ENCODE assay signal across 1 cellular context in the genomic region with DNA sequence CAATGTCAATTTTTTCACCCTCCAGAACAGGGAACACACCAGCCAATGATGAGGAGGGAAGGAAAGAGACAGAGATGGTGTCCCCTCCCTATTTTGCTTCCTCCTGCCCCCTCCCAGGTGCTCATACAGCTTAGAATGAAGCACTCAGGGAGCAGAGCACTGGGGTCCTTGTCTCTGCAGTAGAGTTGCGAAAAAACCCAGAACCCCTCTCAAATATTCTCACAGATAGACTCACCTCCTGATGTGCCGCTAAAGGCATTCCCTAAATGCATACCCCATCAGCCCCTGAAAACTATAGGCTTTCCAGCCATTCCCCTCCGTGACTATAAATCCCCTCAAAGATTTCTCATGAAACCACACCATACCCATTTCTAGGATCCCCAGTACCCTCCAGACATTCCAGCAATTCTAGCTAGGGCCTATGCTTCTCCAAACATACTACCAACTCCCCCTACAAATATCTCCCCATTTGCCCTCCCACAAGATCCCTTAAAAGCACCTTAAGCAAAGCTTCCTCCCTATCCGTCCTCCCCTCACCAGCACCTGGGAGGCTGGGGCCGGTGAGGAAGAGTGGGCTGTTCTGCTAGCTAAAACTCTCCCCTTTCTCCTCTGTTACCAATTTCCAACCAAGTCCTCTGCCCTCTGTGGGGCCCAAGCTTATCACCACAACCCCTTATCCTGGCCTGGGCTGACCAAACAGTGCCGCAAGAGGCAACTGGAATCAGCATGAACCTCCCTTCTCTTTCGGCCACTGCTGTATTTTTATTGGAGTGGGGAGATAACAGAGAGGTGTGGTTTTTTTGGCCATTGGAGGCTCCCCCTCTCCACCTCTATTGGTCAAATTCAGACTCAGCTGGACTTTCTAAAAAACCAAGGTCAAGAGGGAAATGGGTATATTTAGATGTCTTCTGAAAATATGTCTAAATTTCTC.
A peak's percentile ranks its signal among the peaks of the same experiment; 100 is the strongest.
TF ChIP-seq lines count a peak whose summit lies in the region.

No MANE protein-coding gene starts in this region.

TF ChIP-seq in K562, 482 proteins besides CTCF, POLR2A, EP300 and RAD21 (continued from another document and continues in another):
- TF ChIP-seq, protein P1, sequence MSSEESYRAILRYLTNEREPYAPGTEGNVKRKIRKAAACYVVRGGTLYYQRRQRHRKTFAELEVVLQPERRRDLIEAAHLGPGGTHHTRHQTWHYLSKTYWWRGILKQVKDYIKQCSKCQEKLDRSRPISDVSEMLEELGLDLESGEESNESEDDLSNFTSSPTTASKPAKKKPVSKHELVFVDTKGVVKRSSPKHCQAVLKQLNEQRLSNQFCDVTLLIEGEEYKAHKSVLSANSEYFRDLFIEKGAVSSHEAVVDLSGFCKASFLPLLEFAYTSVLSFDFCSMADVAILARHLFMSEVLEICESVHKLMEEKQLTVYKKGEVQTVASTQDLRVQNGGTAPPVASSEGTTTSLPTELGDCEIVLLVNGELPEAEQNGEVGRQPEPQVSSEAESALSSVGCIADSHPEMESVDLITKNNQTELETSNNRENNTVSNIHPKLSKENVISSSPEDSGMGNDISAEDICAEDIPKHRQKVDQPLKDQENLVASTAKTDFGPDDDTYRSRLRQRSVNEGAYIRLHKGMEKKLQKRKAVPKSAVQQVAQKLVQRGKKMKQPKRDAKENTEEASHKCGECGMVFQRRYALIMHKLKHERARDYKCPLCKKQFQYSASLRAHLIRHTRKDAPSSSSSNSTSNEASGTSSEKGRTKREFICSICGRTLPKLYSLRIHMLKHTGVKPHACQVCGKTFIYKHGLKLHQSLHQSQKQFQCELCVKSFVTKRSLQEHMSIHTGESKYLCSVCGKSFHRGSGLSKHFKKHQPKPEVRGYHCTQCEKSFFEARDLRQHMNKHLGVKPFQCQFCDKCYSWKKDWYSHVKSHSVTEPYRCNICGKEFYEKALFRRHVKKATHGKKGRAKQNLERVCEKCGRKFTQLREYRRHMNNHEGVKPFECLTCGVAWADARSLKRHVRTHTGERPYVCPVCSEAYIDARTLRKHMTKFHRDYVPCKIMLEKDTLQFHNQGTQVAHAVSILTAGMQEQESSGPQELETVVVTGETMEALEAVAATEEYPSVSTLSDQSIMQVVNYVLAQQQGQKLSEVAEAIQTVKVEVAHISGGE (CRISPR knock-in tag; IDR thresholded peaks at IDR 0.05) = no peak
- TF ChIP-seq, protein P2, sequence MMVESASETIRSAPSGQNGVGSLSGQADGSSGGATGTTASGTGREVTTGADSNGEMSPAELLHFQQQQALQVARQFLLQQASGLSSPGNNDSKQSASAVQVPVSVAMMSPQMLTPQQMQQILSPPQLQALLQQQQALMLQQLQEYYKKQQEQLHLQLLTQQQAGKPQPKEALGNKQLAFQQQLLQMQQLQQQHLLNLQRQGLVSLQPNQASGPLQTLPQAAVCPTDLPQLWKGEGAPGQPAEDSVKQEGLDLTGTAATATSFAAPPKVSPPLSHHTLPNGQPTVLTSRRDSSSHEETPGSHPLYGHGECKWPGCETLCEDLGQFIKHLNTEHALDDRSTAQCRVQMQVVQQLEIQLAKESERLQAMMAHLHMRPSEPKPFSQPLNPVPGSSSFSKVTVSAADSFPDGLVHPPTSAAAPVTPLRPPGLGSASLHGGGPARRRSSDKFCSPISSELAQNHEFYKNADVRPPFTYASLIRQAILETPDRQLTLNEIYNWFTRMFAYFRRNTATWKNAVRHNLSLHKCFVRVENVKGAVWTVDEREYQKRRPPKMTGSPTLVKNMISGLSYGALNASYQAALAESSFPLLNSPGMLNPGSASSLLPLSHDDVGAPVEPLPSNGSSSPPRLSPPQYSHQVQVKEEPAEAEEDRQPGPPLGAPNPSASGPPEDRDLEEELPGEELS (CRISPR knock-in tag; IDR thresholded peaks at IDR 0.05; ENCODE audit: borderline replicate concordance) = no peak
- TF ChIP-seq PRPF4 (IDR thresholded peaks at IDR 0.05; ENCODE audit: insufficient read depth, low read depth, low read length, poor library complexity, severe bottlenecking) (no peak), ZBTB17 (CRISPR knock-in tag; IDR thresholded peaks at IDR 0.05) (no peak), SREBF2 (CRISPR knock-in tag; IDR thresholded peaks at IDR 0.05) (no peak), PTTG1 (tag; IDR thresholded peaks at IDR 0.05; ENCODE audit: low read depth) (no peak), KDM5B (IDR thresholded peaks at IDR 0.05; ENCODE audit: insufficient replicate concordance, low read depth, low read length) (no peak), PHF21A (IDR thresholded peaks at IDR 0.05; ENCODE audit: borderline replicate concordance, low read depth) (no peak), MYBL2 (IDR thresholded peaks at IDR 0.05; ENCODE audit: low read depth) (no peak), MYBL2 (CRISPR knock-in tag; IDR thresholded peaks at IDR 0.05; ENCODE audit: borderline replicate concordance) (no peak), RBM14 (IDR thresholded peaks at IDR 0.05; ENCODE audit: borderline replicate concordance, insufficient read depth, low read depth, low read length) (no peak), ZNF830 (CRISPR knock-in tag; IDR thresholded peaks at IDR 0.05) (no peak), TAL1 (IDR thresholded peaks at IDR 0.05) (peak; percentile 29; the same call in 1 of the 2 replicates), SMARCC2 (IDR thresholded peaks at IDR 0.05; ENCODE audit: low read depth) (no peak), ZNF445 (CRISPR knock-in tag; IDR thresholded peaks at IDR 0.05; ENCODE audit: low read depth) (no peak), HOXB6 (CRISPR knock-in tag; IDR thresholded peaks at IDR 0.05; ENCODE audit: borderline replicate concordance) (no peak), CBFA2T3 (IDR thresholded peaks at IDR 0.05) (peak; percentile 67), DPF2 (IDR thresholded peaks at IDR 0.05) (peak; percentile 47), ZZZ3 (IDR thresholded peaks at IDR 0.05) (no peak), BHLHE40 (IDR thresholded peaks at IDR 0.05; ENCODE audit: low read length) (no peak), DIDO1 (tag; IDR thresholded peaks at IDR 0.05; ENCODE audit: low read depth) (no peak), PCBP2 (IDR thresholded peaks at IDR 0.05; ENCODE audit: low read depth, low read length, poor library complexity, severe bottlenecking) (no peak)
- TF ChIP-seq, protein P3, sequence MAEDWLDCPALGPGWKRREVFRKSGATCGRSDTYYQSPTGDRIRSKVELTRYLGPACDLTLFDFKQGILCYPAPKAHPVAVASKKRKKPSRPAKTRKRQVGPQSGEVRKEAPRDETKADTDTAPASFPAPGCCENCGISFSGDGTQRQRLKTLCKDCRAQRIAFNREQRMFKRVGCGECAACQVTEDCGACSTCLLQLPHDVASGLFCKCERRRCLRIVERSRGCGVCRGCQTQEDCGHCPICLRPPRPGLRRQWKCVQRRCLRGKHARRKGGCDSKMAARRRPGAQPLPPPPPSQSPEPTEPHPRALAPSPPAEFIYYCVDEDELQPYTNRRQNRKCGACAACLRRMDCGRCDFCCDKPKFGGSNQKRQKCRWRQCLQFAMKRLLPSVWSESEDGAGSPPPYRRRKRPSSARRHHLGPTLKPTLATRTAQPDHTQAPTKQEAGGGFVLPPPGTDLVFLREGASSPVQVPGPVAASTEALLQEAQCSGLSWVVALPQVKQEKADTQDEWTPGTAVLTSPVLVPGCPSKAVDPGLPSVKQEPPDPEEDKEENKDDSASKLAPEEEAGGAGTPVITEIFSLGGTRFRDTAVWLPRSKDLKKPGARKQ (CRISPR knock-in tag; IDR thresholded peaks at IDR 0.05) = no peak
- TF ChIP-seq, protein P4, sequence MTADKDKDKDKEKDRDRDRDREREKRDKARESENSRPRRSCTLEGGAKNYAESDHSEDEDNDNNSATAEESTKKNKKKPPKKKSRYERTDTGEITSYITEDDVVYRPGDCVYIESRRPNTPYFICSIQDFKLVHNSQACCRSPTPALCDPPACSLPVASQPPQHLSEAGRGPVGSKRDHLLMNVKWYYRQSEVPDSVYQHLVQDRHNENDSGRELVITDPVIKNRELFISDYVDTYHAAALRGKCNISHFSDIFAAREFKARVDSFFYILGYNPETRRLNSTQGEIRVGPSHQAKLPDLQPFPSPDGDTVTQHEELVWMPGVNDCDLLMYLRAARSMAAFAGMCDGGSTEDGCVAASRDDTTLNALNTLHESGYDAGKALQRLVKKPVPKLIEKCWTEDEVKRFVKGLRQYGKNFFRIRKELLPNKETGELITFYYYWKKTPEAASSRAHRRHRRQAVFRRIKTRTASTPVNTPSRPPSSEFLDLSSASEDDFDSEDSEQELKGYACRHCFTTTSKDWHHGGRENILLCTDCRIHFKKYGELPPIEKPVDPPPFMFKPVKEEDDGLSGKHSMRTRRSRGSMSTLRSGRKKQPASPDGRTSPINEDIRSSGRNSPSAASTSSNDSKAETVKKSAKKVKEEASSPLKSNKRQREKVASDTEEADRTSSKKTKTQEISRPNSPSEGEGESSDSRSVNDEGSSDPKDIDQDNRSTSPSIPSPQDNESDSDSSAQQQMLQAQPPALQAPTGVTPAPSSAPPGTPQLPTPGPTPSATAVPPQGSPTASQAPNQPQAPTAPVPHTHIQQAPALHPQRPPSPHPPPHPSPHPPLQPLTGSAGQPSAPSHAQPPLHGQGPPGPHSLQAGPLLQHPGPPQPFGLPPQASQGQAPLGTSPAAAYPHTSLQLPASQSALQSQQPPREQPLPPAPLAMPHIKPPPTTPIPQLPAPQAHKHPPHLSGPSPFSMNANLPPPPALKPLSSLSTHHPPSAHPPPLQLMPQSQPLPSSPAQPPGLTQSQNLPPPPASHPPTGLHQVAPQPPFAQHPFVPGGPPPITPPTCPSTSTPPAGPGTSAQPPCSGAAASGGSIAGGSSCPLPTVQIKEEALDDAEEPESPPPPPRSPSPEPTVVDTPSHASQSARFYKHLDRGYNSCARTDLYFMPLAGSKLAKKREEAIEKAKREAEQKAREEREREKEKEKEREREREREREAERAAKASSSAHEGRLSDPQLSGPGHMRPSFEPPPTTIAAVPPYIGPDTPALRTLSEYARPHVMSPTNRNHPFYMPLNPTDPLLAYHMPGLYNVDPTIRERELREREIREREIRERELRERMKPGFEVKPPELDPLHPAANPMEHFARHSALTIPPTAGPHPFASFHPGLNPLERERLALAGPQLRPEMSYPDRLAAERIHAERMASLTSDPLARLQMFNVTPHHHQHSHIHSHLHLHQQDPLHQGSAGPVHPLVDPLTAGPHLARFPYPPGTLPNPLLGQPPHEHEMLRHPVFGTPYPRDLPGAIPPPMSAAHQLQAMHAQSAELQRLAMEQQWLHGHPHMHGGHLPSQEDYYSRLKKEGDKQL (CRISPR knock-in tag; IDR thresholded peaks at IDR 0.05; ENCODE audit: borderline replicate concordance) = no peak
- TF ChIP-seq, protein P5, sequence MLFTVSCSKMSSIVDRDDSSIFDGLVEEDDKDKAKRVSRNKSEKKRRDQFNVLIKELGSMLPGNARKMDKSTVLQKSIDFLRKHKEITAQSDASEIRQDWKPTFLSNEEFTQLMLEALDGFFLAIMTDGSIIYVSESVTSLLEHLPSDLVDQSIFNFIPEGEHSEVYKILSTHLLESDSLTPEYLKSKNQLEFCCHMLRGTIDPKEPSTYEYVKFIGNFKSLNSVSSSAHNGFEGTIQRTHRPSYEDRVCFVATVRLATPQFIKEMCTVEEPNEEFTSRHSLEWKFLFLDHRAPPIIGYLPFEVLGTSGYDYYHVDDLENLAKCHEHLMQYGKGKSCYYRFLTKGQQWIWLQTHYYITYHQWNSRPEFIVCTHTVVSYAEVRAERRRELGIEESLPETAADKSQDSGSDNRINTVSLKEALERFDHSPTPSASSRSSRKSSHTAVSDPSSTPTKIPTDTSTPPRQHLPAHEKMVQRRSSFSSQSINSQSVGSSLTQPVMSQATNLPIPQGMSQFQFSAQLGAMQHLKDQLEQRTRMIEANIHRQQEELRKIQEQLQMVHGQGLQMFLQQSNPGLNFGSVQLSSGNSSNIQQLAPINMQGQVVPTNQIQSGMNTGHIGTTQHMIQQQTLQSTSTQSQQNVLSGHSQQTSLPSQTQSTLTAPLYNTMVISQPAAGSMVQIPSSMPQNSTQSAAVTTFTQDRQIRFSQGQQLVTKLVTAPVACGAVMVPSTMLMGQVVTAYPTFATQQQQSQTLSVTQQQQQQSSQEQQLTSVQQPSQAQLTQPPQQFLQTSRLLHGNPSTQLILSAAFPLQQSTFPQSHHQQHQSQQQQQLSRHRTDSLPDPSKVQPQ (CRISPR knock-in tag; IDR thresholded peaks at IDR 0.05; ENCODE audit: borderline replicate concordance) = no peak
- TF ChIP-seq, protein P6, sequence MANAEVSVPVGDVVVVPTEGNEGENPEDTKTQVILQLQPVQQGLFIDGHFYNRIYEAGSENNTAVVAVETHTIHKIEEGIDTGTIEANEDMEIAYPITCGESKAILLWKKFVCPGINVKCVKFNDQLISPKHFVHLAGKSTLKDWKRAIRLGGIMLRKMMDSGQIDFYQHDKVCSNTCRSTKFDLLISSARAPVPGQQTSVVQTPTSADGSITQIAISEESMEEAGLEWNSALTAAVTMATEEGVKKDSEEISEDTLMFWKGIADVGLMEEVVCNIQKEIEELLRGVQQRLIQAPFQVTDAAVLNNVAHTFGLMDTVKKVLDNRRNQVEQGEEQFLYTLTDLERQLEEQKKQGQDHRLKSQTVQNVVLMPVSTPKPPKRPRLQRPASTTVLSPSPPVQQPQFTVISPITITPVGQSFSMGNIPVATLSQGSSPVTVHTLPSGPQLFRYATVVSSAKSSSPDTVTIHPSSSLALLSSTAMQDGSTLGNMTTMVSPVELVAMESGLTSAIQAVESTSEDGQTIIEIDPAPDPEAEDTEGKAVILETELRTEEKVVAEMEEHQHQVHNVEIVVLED (CRISPR knock-in tag; IDR thresholded peaks at IDR 0.05) = no peak
- TF ChIP-seq, protein P7, sequence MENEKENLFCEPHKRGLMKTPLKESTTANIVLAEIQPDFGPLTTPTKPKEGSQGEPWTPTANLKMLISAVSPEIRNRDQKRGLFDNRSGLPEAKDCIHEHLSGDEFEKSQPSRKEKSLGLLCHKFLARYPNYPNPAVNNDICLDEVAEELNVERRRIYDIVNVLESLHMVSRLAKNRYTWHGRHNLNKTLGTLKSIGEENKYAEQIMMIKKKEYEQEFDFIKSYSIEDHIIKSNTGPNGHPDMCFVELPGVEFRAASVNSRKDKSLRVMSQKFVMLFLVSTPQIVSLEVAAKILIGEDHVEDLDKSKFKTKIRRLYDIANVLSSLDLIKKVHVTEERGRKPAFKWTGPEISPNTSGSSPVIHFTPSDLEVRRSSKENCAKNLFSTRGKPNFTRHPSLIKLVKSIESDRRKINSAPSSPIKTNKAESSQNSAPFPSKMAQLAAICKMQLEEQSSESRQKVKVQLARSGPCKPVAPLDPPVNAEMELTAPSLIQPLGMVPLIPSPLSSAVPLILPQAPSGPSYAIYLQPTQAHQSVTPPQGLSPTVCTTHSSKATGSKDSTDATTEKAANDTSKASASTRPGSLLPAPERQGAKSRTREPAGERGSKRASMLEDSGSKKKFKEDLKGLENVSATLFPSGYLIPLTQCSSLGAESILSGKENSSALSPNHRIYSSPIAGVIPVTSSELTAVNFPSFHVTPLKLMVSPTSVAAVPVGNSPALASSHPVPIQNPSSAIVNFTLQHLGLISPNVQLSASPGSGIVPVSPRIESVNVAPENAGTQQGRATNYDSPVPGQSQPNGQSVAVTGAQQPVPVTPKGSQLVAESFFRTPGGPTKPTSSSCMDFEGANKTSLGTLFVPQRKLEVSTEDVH (IDR thresholded peaks at IDR 0.05; ENCODE audit: low read depth, partially characterized antibody) = no peak
- TF ChIP-seq, protein P8, sequence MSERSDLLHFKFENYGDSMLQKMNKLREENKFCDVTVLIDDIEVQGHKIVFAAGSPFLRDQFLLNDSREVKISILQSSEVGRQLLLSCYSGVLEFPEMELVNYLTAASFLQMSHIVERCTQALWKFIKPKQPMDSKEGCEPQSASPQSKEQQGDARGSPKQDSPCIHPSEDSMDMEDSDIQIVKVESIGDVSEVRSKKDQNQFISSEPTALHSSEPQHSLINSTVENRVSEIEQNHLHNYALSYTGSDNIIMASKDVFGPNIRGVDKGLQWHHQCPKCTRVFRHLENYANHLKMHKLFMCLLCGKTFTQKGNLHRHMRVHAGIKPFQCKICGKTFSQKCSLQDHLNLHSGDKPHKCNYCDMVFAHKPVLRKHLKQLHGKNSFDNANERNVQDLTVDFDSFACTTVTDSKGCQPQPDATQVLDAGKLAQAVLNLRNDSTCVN (CRISPR knock-in tag; IDR thresholded peaks at IDR 0.05) = no peak
